In the genomic region with DNA sequence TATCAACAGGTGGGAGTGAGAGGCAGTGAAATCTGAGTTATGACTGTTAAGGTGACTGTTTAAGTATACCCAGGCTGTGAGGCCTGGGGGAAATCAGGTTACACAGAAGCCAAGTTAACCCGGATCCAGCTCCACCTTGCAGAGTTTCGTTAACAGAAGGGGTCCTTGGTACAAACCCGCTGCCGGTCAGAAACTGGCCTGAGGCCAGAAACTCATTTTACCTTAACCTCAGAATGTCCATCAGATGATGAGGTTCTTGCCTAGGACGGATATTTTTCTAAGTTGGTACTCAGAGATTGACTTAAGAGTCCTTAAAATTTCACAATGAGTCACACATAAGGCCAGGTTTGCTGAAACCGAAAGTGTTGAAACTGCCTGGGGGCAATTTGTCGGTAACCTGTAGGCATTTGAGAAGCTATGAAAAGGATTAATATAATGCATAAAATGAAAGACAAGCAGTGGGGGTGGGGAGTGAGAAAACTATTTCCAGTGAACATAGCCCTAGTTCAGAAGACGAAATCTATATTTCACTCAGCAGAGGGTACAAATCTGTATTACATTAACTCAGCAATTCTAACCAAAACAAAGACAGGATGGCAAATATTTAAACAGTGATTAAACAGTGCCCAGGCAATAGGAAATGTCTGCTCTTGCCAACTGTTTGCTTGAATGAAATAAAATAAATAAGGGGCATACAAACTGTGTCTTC, we compare ENCODE assay signal across 8 cellular contexts.
DNase-seq lines count a peak whose midpoint lies in the region; ATAC-seq and TF ChIP-seq lines count a peak whose summit lies in the region.

No MANE protein-coding gene starts in this region.

- DNase-seq in NCI-H226 (peak; percentile 68), mucosa of descending colon (peak in 1 of 3 donors; percentile 34), WTC11 (ENCODE audit: low spot score) (no peak), midbrain (lab: John Stamatoyannopoulos, UW) (no peak), substantia nigra (lab: John Stamatoyannopoulos, UW) (no peak)
- DNase-seq in activated T-helper 9 cell treated with anti-CD3 and anti-CD28 coated beads, Interleukin-2, amount 50 U/mL, for 16 hours (ENCODE audit: low read depth) = peak; percentile 42

- POLR2A ChIA-PET in WTC11 (lab: Charles Lee) = no interaction called here

- H3K4me3 Mint-ChIP-seq in WTC11 = no peak overlapping the region

- no peak overlapping the region for H3K4me3 ChIP-seq in mucosa of descending colon

- peaks cover 16% of the 10 kb centered on the region for H3K4me1 Mint-ChIP-seq in WTC11

- no peaks in the 10 kb centered on the region for H3K9me3 ChIP-seq in mucosa of descending colon

- no peak overlapping the region for H3K27ac ChIP-seq in substantia nigra (ENCODE audit: low read depth, low read length, poor library complexity, severe bottlenecking)

- TF ChIP-seq CTCF in mucosa of descending colon (IDR thresholded peaks at IDR 0.05) = no peak
- no peak for TF ChIP-seq CTCF in WTC11 (IDR thresholded peaks at IDR 0.05)

- ATAC-seq in GM18519 (IDR thresholded peaks at IDR 0.05; ENCODE audit: low FRiP score, unreplicated experiment) (peak; percentile 36), HG02943 (IDR thresholded peaks at IDR 0.05; ENCODE audit: low read depth, unreplicated experiment) (peak; percentile 55), mucosa of descending colon (peak; percentile 80), WTC11 (no peak)

- CTCF ChIA-PET in WTC11 (lab: Charles Lee) = no interaction called here

- no peaks in the 10 kb centered on the region for H3K27me3 Mint-ChIP-seq in WTC11 (ENCODE audit: low read depth)

- H3K9me3 Mint-ChIP-seq in WTC11 = no peaks in the 10 kb centered on the region

- no peak overlapping the region for H3K27ac Mint-ChIP-seq in WTC11

- H3K36me3 Mint-ChIP-seq in WTC11 = no peaks in the 10 kb centered on the region

- intact Hi-C loops in mucosa of descending colon (cut with DNase I, micrococcal nuclease) = no loop called here

- H3K4me1 ChIP-seq in mucosa of descending colon (ENCODE audit: low read depth) = peaks cover 8% of the 10 kb centered on the region

- H3K36me3 ChIP-seq in mucosa of descending colon (ENCODE audit: low read depth) = no peaks in the 10 kb centered on the region

TF ChIP-seq in WTC11, 78 proteins besides CTCF, POLR2A, EP300 and RAD21:
- TF ChIP-seq CREM (CRISPR knock-in tag; IDR thresholded peaks at IDR 0.05) (no peak), SP1 (CRISPR knock-in tag; conservative IDR thresholded peaks at IDR 0.05) (no peak), ZNF416 (CRISPR knock-in tag; IDR thresholded peaks at IDR 0.05) (no peak), MLX (CRISPR knock-in tag; IDR thresholded peaks at IDR 0.05) (no peak), CBFB (CRISPR knock-in tag; IDR thresholded peaks at IDR 0.05; ENCODE audit: low read depth) (no peak), ZNF263 (CRISPR knock-in tag; IDR thresholded peaks at IDR 0.05; ENCODE audit: low read depth) (no peak), ZNF671 (CRISPR knock-in tag; IDR thresholded peaks at IDR 0.05) (no peak), AFF4 (CRISPR knock-in tag; IDR thresholded peaks at IDR 0.05; ENCODE audit: borderline replicate concordance) (no peak), RORB (CRISPR knock-in tag; IDR thresholded peaks at IDR 0.05) (no peak), ZNF219 (CRISPR knock-in tag; IDR thresholded peaks at IDR 0.05; ENCODE audit: borderline replicate concordance) (no peak), GABPB1 (CRISPR knock-in tag; IDR thresholded peaks at IDR 0.05) (no peak), KAT7 (CRISPR knock-in tag; IDR thresholded peaks at IDR 0.05; ENCODE audit: borderline replicate concordance) (no peak), STAT6 (CRISPR knock-in tag; conservative IDR thresholded peaks at IDR 0.05; ENCODE audit: low read depth) (no peak), CREB1 (CRISPR knock-in tag; IDR thresholded peaks at IDR 0.05) (no peak), ETV6 (CRISPR knock-in tag; IDR thresholded peaks at IDR 0.05) (no peak), ZNF423 (CRISPR knock-in tag; IDR thresholded peaks at IDR 0.05) (no peak), NFE2L1 (CRISPR knock-in tag; IDR thresholded peaks at IDR 0.05) (no peak)
- TF ChIP-seq, protein P1, sequence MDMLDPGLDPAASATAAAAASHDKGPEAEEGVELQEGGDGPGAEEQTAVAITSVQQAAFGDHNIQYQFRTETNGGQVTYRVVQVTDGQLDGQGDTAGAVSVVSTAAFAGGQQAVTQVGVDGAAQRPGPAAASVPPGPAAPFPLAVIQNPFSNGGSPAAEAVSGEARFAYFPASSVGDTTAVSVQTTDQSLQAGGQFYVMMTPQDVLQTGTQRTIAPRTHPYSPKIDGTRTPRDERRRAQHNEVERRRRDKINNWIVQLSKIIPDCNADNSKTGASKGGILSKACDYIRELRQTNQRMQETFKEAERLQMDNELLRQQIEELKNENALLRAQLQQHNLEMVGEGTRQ (CRISPR knock-in tag; IDR thresholded peaks at IDR 0.05) = no peak

Comparison
In these comparisons a context has a peak if more than half of its experiments do, and no peak if none do; other contexts are left out.
1. DNase-seq: peak in NCI-H226 (single experiment) and activated T-helper 9 cell treated with anti-CD3 and anti-CD28 coated beads, Interleukin-2, amount 50 U/mL, for 16 hours (single experiment); none in WTC11 (single experiment), midbrain (single experiment) and substantia nigra (0 of 49).